In genomic region chr3:113751145-113751544, GRCh38 we compare ENCODE assay signal across 22 cellular contexts.
"Had no signal": no experiment of that assay in that cellular context is flagged by ENCODE, and none has a peak within 500 bp of the region (broad histone marks: within the 10 kb centered on the region; RNA-seq: fewer than 3 reads in every experiment).

No MANE protein-coding gene starts in this region.

- DNase-seq: activated CD4-positive, alpha-beta T cell treated with anti-CD3 and anti-CD28 coated beads, Interleukin-2, amount 10 ng/mL, durations not matched to agents 7 days and 5 days; activated CD4-positive, CD25-positive, alpha-beta regulatory T cell treated with anti-CD3 and anti-CD28 coated beads, Interleukin-2, amount 50 U/mL, for 72 hours; activated CD8-positive, alpha-beta memory T cell treated with anti-CD3 and anti-CD28 coated beads, Interleukin-2, amount 10 ng/mL, durations not matched to agents 7 days and 5 days; activated CD8-positive, alpha-beta T cell treated with anti-CD3 and anti-CD28 coated beads for 36 hours; activated gamma-delta T cell; aorta; central memory CD4-positive, alpha-beta T cell; dermis blood vessel endothelial cell; effector memory CD4-positive, alpha-beta T cell; foreskin melanocyte; glutamatergic neuron; mucosa of descending colon; nephron progenitor cell; right cardiac atrium; stimulated activated CD4-positive, alpha-beta T cell treated with anti-CD3 and anti-CD28 coated beads, Interleukin-12 subunit alpha, Interleukin-12 subunit beta, amount 100 ng/mL, for 4 hours; stimulated activated CD4-positive, alpha-beta T cell treated with anti-CD3 and anti-CD28 coated beads, Interleukin-4, amount 100 ng/mL, for 4 hours; trophoblast cell; uterus had no signal

- FAIRE-seq: endothelial cell of umbilical vein had no signal

- H3K4me3 ChIP-seq: esophagus muscularis mucosa, hepatocyte, mucosa of descending colon, suprapubic skin, uterus had no signal

- ATAC-seq: activated CD8-positive, alpha-beta memory T cell treated with anti-CD3 and anti-CD28 coated beads, Interleukin-2, amount 10 ng/mL, durations not matched to agents 7 days and 5 days; activated CD8-positive, alpha-beta T cell treated with anti-CD3 and anti-CD28 coated beads for 36 hours; mucosa of descending colon; right cardiac atrium had no signal
